In genomic region chr11:116719102-116719501, GRCh38 we compare ENCODE assay signal across 24 cellular contexts.
"Had no signal": no experiment of that assay in that cellular context is flagged by ENCODE, and none has a peak within 500 bp of the region (broad histone marks: within the 10 kb centered on the region; RNA-seq: fewer than 3 reads in every experiment).

No MANE protein-coding gene starts in this region.

- H3K9me3 ChIP-seq: breast epithelium, colonic mucosa had no signal

- FAIRE-seq: TTC549 had no signal

- DNase-seq: activated CD4-positive, alpha-beta T cell treated with anti-CD3 and anti-CD28 coated beads for 36 hours; activated CD8-positive, alpha-beta memory T cell treated with anti-CD3 and anti-CD28 coated beads, Interleukin-2, amount 50 U/mL, for 4 hours; activated CD8-positive, alpha-beta T cell treated with anti-CD3 and anti-CD28 coated beads for 36 hours; aorta; caudate nucleus; colonic mucosa; NCI-H1092; NCI-H1436; NCI-H187 treated with DMSO at 0.1 percent for 48 hours; NCI-H2171; NCI-H2227 treated with DMSO at 0.1 percent for 48 hours; NCI-H526; NK-92 treated with Interleukin-12 subunit alpha and Interleukin-12 subunit beta, amount 100 ng/mL, for 24 hours; OCI-M1; RPMI8226; T-cell; T-helper 2 cell; T1000 had no signal

- H3K4me1 ChIP-seq: breast epithelium, colonic mucosa had no signal

- ATAC-seq: activated CD4-positive, alpha-beta T cell treated with anti-CD3 and anti-CD28 coated beads for 36 hours; activated CD8-positive, alpha-beta T cell treated with anti-CD3 and anti-CD28 coated beads for 36 hours; Panc1; Right ventricle myocardium inferior; T-cell had no signal

- H3K27ac ChIP-seq: breast epithelium, colonic mucosa, SK-N-MC, VCaP had no signal

- H3K36me3 ChIP-seq: breast epithelium, colonic mucosa had no signal

- H3K27me3 ChIP-seq: breast epithelium, colonic mucosa had no signal

- H3K4me3 ChIP-seq: breast epithelium, colonic mucosa, SK-N-MC had no signal
